ENCODE assay signal across 8 cellular contexts in the genomic region with DNA sequence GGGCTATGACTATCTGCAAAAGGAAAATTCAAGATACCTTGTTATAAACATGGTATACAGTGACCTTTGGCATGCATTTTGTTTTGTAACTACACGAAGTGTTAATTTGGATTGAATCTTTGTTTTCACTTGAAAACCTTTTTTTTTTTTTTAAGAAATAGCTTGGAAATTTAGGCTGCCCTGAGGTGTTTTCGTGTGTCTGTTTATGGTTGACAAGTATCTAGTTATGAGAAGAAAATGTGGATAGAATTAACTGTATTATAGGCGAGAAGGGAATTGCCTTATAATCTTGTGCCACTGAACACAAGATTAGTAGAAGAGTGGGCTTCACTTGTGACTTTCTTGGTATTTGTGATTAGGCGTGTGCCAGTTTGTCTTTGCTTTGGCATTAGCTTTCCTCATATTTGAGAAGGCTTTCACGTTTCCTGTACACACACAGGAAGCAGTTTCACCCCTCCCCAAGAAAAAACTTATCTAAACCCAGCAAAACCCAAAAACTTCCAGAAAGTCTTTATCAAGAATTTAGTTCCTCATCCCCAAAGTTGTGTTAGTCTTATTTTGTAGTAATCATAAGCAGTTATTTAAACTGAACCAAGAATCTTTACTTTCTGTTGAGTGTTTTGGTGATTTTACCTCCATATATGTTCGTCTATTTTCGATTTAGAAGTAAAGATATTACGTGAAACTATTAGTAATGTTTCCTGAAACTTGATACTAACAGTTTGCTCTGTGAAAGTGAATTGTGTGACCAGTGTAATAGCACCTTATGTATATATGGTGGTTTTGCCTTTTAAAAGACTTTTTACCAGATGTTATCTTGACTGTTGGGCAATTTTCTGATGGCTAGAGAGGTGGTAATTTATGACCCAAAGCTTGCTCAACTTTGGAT. TPM values are rescaled to one million over a fixed set of nuclear protein-coding genes. Genes with fewer than 3 reads are reported as not detected.
DNase-seq lines count a peak whose midpoint lies in the region; ATAC-seq, FAIRE-seq and TF ChIP-seq lines count a peak whose summit lies in the region.

No MANE protein-coding gene starts in this region.

- peaks cover 54% of the 10 kb centered on the region for H3K4me1 ChIP-seq in PC-3 (ENCODE audit: insufficient read depth, low read length)

- H3K27ac ChIP-seq in PC-3 (ENCODE audit: low read length) = peak overlapping the region; percentile 91

- FAIRE-seq in HTR-8/SVneo (lab: Jason Lieb, UNC) = no peak

- no peaks in the 10 kb centered on the region for H3K9me2 ChIP-seq in PC-3 (replicated peaks; ENCODE audit: low read length)

- DNase-seq in CD1c-positive myeloid dendritic cell (ENCODE audit: extremely low spot score) (peak; percentile 41), PC-3 (peak; percentile 80), epithelial cell of esophagus (ENCODE audit: low read depth) (peak; percentile 65), skeletal muscle cell (ENCODE audit: low read depth) (peak; percentile 38), HTR-8/SVneo (ENCODE audit: insufficient read length, low spot score) (no peak)
- DNase-seq in stimulated activated CD8-positive, alpha-beta memory T cell treated with anti-CD3 and anti-CD28 coated beads, Interleukin-4, amount 100 ng/mL, for 48 hours = no peak

- POLR2A ChIA-PET in PC-3 (lab: Charles Lee; ENCODE audit: unreplicated experiment) = interaction anchor here (0.6 to 0.8 kb wide), 2 partner anchors 121 to 193 kb away, joined by 3 to 5 read pairs; no protein-coding TSS in a partner anchor

- CTCF ChIA-PET in PC-3 (lab: Charles Lee) = no interaction called here

- H3K27me3 ChIP-seq in PC-3 (ENCODE audit: low read length) = no peaks in the 10 kb centered on the region

- H3K4me3 ChIP-seq in PC-3 (ENCODE audit: low read length) = peak overlapping the region; percentile 76
- H3K4me3 ChIP-seq in epithelial cell of esophagus (ENCODE audit: low read length) = peak overlapping the region; percentile 86
- peak overlapping the region; percentile 39 for H3K4me3 ChIP-seq in skeletal muscle cell (ENCODE audit: low read depth, low read length)

- peaks cover 86% of the 10 kb centered on the region for H3K79me2 ChIP-seq in PC-3 (ENCODE audit: low read length)

- no peak overlapping the region for H2AFZ ChIP-seq in PC-3 (ENCODE audit: low read length)

- H3F3A ChIP-seq in PC-3 (ENCODE audit: low read length, unreplicated experiment) = peaks cover 8% of the 10 kb centered on the region

- peak overlapping the region; percentile 84 for H3K4me2 ChIP-seq in PC-3 (ENCODE audit: low read length)

- H3K9me3 ChIP-seq in PC-3 (ENCODE audit: low read length) = no peaks in the 10 kb centered on the region

- ATAC-seq in GM21423 (IDR thresholded peaks at IDR 0.05; ENCODE audit: unreplicated experiment) (peak; percentile 21), PC-3 (peak; percentile 3), GM21723 (IDR thresholded peaks at IDR 0.05; ENCODE audit: unreplicated experiment) (no peak)

- H3K9ac ChIP-seq in PC-3 (ENCODE audit: low read length) = peak overlapping the region; percentile 98

- peaks cover 39% of the 10 kb centered on the region for H4K20me1 ChIP-seq in PC-3 (ENCODE audit: low read length)

- TF ChIP-seq CTCF in PC-3 (conservative IDR thresholded peaks at IDR 0.05; ENCODE audit: low read depth, low read length) (no peak), epithelial cell of esophagus (IDR thresholded peaks at IDR 0.05; ENCODE audit: insufficient read depth, low read depth, low read length, missing control alignments) (no peak)

- intact Hi-C loops in PC-3 (cut with micrococcal nuclease) = loop anchor here (5.0 kb wide), 2 partner anchors 192 to 212 kb away; no protein-coding TSS in a partner anchor

- BruUV-seq in PC-3 (replicated peaks; lab: Mats Ljungman, UMichigan) = TSS peak; percentile 56

- H3K36me3 ChIP-seq in PC-3 (ENCODE audit: low read depth, low read length) = no peaks in the 10 kb centered on the region

RNA-seq across cellular contexts. Expression of a gene that starts 3.8 kb away (rescaled TPM):
- total RNA-seq in PC-3 (2014; rRNA removed) = 48.7 and 59.1 TPM in 2 replicates

Comparison
In these comparisons a context has a peak if more than half of its experiments do, and no peak if none do; other contexts are left out.
1. DNase-seq: peak in CD1c-positive myeloid dendritic cell (single experiment), PC-3 (single experiment), epithelial cell of esophagus (single experiment) and skeletal muscle cell (single experiment); none in stimulated activated CD8-positive, alpha-beta memory T cell treated with anti-CD3 and anti-CD28 coated beads, Interleukin-4, amount 100 ng/mL, for 48 hours (single experiment) and HTR-8/SVneo (single experiment).
2. Peak in every context shown above with its lines, with median percentiles within 50 percentile points of each other: H3K4me3 ChIP-seq.